In the genomic region with DNA sequence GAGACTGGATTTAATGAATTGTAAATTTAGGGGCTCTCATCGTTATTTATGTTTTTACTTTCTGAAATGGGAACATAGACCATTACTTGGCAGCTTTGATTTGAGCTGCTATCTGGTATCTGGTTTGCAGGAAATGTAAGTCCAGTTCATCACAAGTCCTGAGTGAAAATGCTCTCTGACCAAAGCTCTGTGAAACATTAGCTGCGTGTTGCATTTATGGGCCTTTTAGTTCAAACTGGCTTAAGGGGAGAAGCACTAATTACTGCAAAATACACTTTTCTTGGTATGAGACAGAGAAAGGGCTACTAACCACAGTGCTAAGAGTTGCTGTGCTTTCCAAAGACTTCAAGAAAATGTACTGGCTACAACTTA, we compare ENCODE assay signal across 9 cellular contexts. TPM values are rescaled to one million over a fixed set of nuclear protein-coding genes. Genes with fewer than 3 reads are reported as not detected.
DNase-seq lines count a peak whose midpoint lies in the region; ATAC-seq and TF ChIP-seq lines count a peak whose summit lies in the region.
"Had no signal": no experiment of that assay in that cellular context is flagged by ENCODE, and none has a peak within 500 bp of the region (broad histone marks: within the 10 kb centered on the region; RNA-seq: fewer than 3 reads in every experiment).

No MANE protein-coding gene starts in this region.

- H3K27ac ChIP-seq in HEK293 (ENCODE audit: extremely low read depth, low read depth, low read length) (no peak overlapping the region), brain microvascular endothelial cell (peak overlapping the region; percentile 52), left lung (peak overlapping the region; percentile 13 to 72)
- H3K27ac ChIP-seq: KMS-11 had no signal

- H3K4me1 ChIP-seq in HEK293 (ENCODE audit: control insufficient read depth, insufficient read depth, low read length): no peaks in the 10 kb centered on the region
- peaks cover 0 to 4% of the 10 kb centered on the region in 2 donors for H3K4me1 ChIP-seq in left lung

- H3K27me3 ChIP-seq in brain microvascular endothelial cell (replicated peaks) (no peaks in the 10 kb centered on the region), left lung (no peaks in the 10 kb centered on the region)

- peak; percentile 26 for ATAC-seq in left lung
- no peak for ATAC-seq in stimulated activated effector memory CD8-positive, alpha-beta T cell treated with anti-CD3 and anti-CD28 coated beads, Interleukin-12 subunit alpha, Interleukin-12 subunit beta, amount 100 ng/mL, for 72 hours
- ATAC-seq in HG03139 (IDR thresholded peaks at IDR 0.05; ENCODE audit: unreplicated experiment): no peak

- H3K36me3 ChIP-seq in HEK293 (ENCODE audit: control insufficient read depth in 2 of 2, insufficient read depth in 1 of 2, low read length in 2 of 2) (no peaks in the 10 kb centered on the region), brain microvascular endothelial cell (replicated peaks) (no peaks in the 10 kb centered on the region), left lung (no peaks in the 10 kb centered on the region)

- in situ Hi-C loops in brain microvascular endothelial cell (cut with HindIII; ENCODE audit: low pct_ligation_motif_present, low sequenced_read_pairs): loop anchor here (25.0 kb wide), 1 partner anchor 233 kb away; no protein-coding TSS in a partner anchor

- H3K4me3 Mint-ChIP-seq in stimulated activated effector memory CD8-positive, alpha-beta T cell treated with anti-CD3 and anti-CD28 coated beads, Interleukin-12 subunit alpha, Interleukin-12 subunit beta, amount 100 ng/mL, for 72 hours: peak overlapping the region; percentile 41

- TF ChIP-seq CTCF in HEK293 (tag by site-specific recombination; IDR thresholded peaks at IDR 0.05): no peak
- no peak for TF ChIP-seq CTCF in brain microvascular endothelial cell (IDR thresholded peaks at IDR 0.05; ENCODE audit: low read depth, low read length, missing control alignments)
- no peak for TF ChIP-seq CTCF in left lung (IDR thresholded peaks at IDR 0.05)

- H3K27ac Mint-ChIP-seq in stimulated activated effector memory CD8-positive, alpha-beta T cell treated with anti-CD3 and anti-CD28 coated beads, Interleukin-12 subunit alpha, Interleukin-12 subunit beta, amount 100 ng/mL, for 72 hours: no peak overlapping the region

- peaks cover 7% of the 10 kb centered on the region for H3K4me1 Mint-ChIP-seq in stimulated activated effector memory CD8-positive, alpha-beta T cell treated with anti-CD3 and anti-CD28 coated beads, Interleukin-12 subunit alpha, Interleukin-12 subunit beta, amount 100 ng/mL, for 72 hours

- peak overlapping the region; percentile 37 for H3K4me3 ChIP-seq in HEK293 (ENCODE audit: low read depth, low read length)
- H3K4me3 ChIP-seq in brain microvascular endothelial cell (ENCODE audit: low read depth, low read length): peak overlapping the region; percentile 52
- H3K4me3 ChIP-seq in left lung: peak overlapping the region; percentile 41 to 46

- H3K9me3 ChIP-seq in HEK293 (ENCODE audit: control insufficient read depth, insufficient read depth, low read depth, low read length) (no peaks in the 10 kb centered on the region), left lung (no peaks in the 10 kb centered on the region)

- no peaks in the 10 kb centered on the region for H3K9me3 Mint-ChIP-seq in stimulated activated effector memory CD8-positive, alpha-beta T cell treated with anti-CD3 and anti-CD28 coated beads, Interleukin-12 subunit alpha, Interleukin-12 subunit beta, amount 100 ng/mL, for 72 hours

- DNase-seq in brain microvascular endothelial cell (no peak), left lung (no peak), Kasumi-1 (lab: John Stamatoyannopoulos, UW) (no peak), NCI-H187 treated with DMSO at 0.1 percent for 48 hours (lab: John Stamatoyannopoulos, UW) (no peak)
- DNase-seq in stimulated activated effector memory CD8-positive, alpha-beta T cell treated with anti-CD3 and anti-CD28 coated beads, Interleukin-12 subunit alpha, Interleukin-12 subunit beta, amount 100 ng/mL, for 72 hours (ENCODE audit: low spot score in 2 of 2): no peak
- no peak for DNase-seq in activated T-cell treated with anti-CD3 and anti-CD28 coated beads, Interleukin-2, amount 50 U/mL, for 48 hours

- CTCF ChIA-PET in HEK293 (lab: Yijun Ruan, JAX): interaction anchor here (0.6 to 2.8 kb wide), 7 partner anchors 9 to 286 kb away, joined by 3 to 22 read pairs (median 5); no protein-coding TSS in a partner anchor

- intact Hi-C loops in left lung (cut with DNase I): no loop called here

- POLR2A ChIA-PET in HEK293 (lab: Yijun Ruan, JAX): interaction anchor here (1.2 kb wide), 1 partner anchor 211 kb away, joined by 3 read pairs; no protein-coding TSS in a partner anchor

- H3K36me3 Mint-ChIP-seq in stimulated activated effector memory CD8-positive, alpha-beta T cell treated with anti-CD3 and anti-CD28 coated beads, Interleukin-12 subunit alpha, Interleukin-12 subunit beta, amount 100 ng/mL, for 72 hours: no peaks in the 10 kb centered on the region

TF ChIP-seq in HEK293, 187 proteins besides CTCF, POLR2A, EP300 and RAD21:
- TF ChIP-seq ZNF211 (tag by site-specific recombination; IDR thresholded peaks at IDR 0.05; ENCODE audit: low read depth): no peak
- TF ChIP-seq ZNF514 (tag by site-specific recombination; IDR thresholded peaks at IDR 0.05): no peak
- TF ChIP-seq, protein P1, sequence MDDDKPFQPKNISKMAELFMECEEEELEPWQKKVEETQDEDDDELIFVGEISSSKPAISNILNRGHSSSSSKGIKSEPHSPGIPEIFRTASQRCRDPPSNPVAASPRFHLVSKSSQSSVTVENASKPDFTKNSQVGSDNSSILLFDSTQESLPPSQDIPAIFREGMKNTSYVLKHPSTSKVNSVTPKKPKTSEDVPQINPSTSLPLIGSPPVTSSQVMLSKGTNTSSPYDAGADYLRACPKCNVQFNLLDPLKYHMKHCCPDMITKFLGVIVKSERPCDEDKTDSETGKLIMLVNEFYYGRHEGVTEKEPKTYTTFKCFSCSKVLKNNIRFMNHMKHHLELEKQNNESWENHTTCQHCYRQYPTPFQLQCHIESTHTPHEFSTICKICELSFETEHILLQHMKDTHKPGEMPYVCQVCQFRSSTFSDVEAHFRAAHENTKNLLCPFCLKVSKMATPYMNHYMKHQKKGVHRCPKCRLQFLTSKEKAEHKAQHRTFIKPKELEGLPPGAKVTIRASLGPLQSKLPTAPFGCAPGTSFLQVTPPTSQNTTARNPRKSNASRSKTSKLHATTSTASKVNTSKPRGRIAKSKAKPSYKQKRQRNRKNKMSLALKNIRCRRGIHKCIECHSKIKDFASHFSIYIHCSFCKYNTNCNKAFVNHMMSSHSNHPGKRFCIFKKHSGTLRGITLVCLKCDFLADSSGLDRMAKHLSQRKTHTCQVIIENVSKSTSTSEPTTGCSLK (tag by site-specific recombination; IDR thresholded peaks at IDR 0.05): no peak
- TF ChIP-seq ZNF664 (tag by site-specific recombination; IDR thresholded peaks at IDR 0.05): no peak
- TF ChIP-seq OSR2 (tag by site-specific recombination; IDR thresholded peaks at IDR 0.05): no peak

RNA-seq across cellular contexts. Expression of a gene that starts 0.5 kb away (rescaled TPM):
- total RNA-seq in left lung: 10 to 100 TPM; 22.8 to 25.0 TPM

RNA-seq across cellular contexts. Expression of a gene that starts 42.3 kb away (rescaled TPM):
- total RNA-seq in left lung: 10 to 100 TPM in 1 of 2 donors, 1 to 10 TPM in 1; 2.1 to 13.1 TPM
